Comparison of ENCODE assay signal across 25 cellular contexts in genomic region chr18:75304678-75305557, GRCh38.
DNase-seq lines count a peak whose midpoint lies in the region; ATAC-seq, FAIRE-seq and TF ChIP-seq lines count a peak whose summit lies in the region.
"Had no signal": no experiment of that assay in that cellular context is flagged by ENCODE, and none has a peak within 500 bp of the region (broad histone marks: within the 10 kb centered on the region; RNA-seq: fewer than 3 reads in every experiment).

No MANE protein-coding gene starts in this region.

- SMC1A ChIA-PET in GM12878 (lab: Charles Lee; ENCODE audit: uncharacterized antibody, unreplicated experiment), result no interaction called here

- H2AFZ ChIP-seq in GM23338, result peak overlapping the region; percentile 14; the same call in 1 of the 2 replicates
- H2AFZ ChIP-seq in GM12878 (ENCODE audit: control insufficient read depth, low read depth, low read length), result no peak overlapping the region

- no TSS peak for BruUV-seq in GM12878 (replicated peaks; lab: Mats Ljungman, UMichigan)

- H3K79me2 ChIP-seq in GM23338 (replicated peaks; ENCODE audit: insufficient read depth) (no peaks in the 10 kb centered on the region), GM12878 (ENCODE audit: control insufficient read depth, insufficient read depth, low read length) (no peaks in the 10 kb centered on the region)

- FAIRE-seq in GM12878 (lab: Jason Lieb, UNC) (no peak), H54 (lab: Jason Lieb, UNC) (no peak)
- FAIRE-seq: GM12892, GM18507, H1, HTR-8/SVneo had no signal

- H3K36me3 ChIP-seq in GM23338 (ENCODE audit: insufficient read depth) (no peaks in the 10 kb centered on the region), GM12878 (ENCODE audit: control insufficient read depth in 2 of 2, insufficient read depth in 2 of 2, low read length in 1 of 2) (no peaks in the 10 kb centered on the region), lung (ENCODE audit: control insufficient read depth in 2 of 2, insufficient read depth in 2 of 2, low read length in 2 of 2) (no peaks in the 10 kb centered on the region), thyroid gland (no peaks in the 10 kb centered on the region)
- H3K36me3 ChIP-seq: BLaER1 treated with 17β-estradiol and CSF1 and Interleukin-3, amounts not matched to agents 10 nM and 100 nM had no signal

- POLR2A ChIA-PET in GM12878 (lab: Charles Lee), result no interaction called here

- no peaks in the 10 kb centered on the region for H3K4me1 Mint-ChIP-seq in GM23338
- H3K4me1 Mint-ChIP-seq: CD4-positive, CD25-positive, alpha-beta regulatory T cell; CD8-positive, alpha-beta memory T cell had no signal

- H3K9me2 ChIP-seq in GM23338 (ENCODE audit: insufficient read depth), result no peaks in the 10 kb centered on the region; the same call in 1 of the 2 replicates

- no peak for TF ChIP-seq RAD21 in GM12878 (IDR thresholded peaks at IDR 0.05; ENCODE audit: insufficient read depth, low read depth, low read length)

- intact Hi-C loops in GM12878 (cut with micrococcal nuclease; ENCODE audit: unreplicated experiment) (no loop called here), thyroid gland (cut with DNase I) (no loop called here)

- no peaks in the 10 kb centered on the region; the same call in 2 of the 3 replicates for H3K36me3 Mint-ChIP-seq in GM23338 (ENCODE audit: low read depth)
- H3K36me3 Mint-ChIP-seq: CD4-positive, CD25-positive, alpha-beta regulatory T cell had no signal

- no peaks in the 10 kb centered on the region for H3K9me3 ChIP-seq in GM12878 (replicated peaks; ENCODE audit: control insufficient read depth, insufficient read depth, low read length)
- peaks cover 0 to 6% of the 10 kb centered on the region in 2 donors for H3K9me3 ChIP-seq in lung (ENCODE audit: control insufficient read depth in 2 of 2, insufficient read depth in 1 of 2, low read length in 1 of 2)
- H3K9me3 ChIP-seq in thyroid gland, result no peaks in the 10 kb centered on the region

- 60% methylated on average over 27 of the region's 27 CpGs for WGBS in GM12878 (ENCODE audit: insufficient coverage, insufficient replicate concordance, low lambda C conversion rate, missing lambda C conversion rate)
- 87 to 88% methylated on average over 27 of the region's 27 CpGs for WGBS in lung, 2 donors
- 87 to 88% methylated on average over 27 of the region's 27 CpGs for WGBS in thyroid gland, 2 donors

- H4K20me1 ChIP-seq in GM23338 (replicated peaks; ENCODE audit: insufficient read depth) (no peaks in the 10 kb centered on the region), GM12878 (ENCODE audit: control insufficient read depth, insufficient read depth) (no peaks in the 10 kb centered on the region)
- H4K20me1 ChIP-seq: BLaER1 treated with 17β-estradiol and CSF1 and Interleukin-3, amounts not matched to agents 10 nM and 100 nM had no signal

- no peak overlapping the region for H3K4me2 ChIP-seq in GM23338
- H3K4me2 ChIP-seq in GM12878 (ENCODE audit: control insufficient read depth, insufficient read depth), result no peak overlapping the region
- H3K4me2 ChIP-seq: BLaER1 treated with 17β-estradiol and CSF1 and Interleukin-3, amounts not matched to agents 10 nM and 100 nM had no signal

- H3K4me1 ChIP-seq in GM23338 (ENCODE audit: insufficient read depth) (no peaks in the 10 kb centered on the region), GM12878 (ENCODE audit: control insufficient read depth, insufficient read depth, low read length) (no peaks in the 10 kb centered on the region), lung (ENCODE audit: control insufficient read depth in 2 of 2, insufficient read depth in 2 of 2, low read length in 2 of 2) (no peaks in the 10 kb centered on the region), thyroid gland (no peaks in the 10 kb centered on the region)
- H3K4me1 ChIP-seq: BLaER1 treated with 17β-estradiol and CSF1 and Interleukin-3, amounts not matched to agents 10 nM and 100 nM had no signal

- no peak overlapping the region for H3K4me3 Mint-ChIP-seq in GM23338
- H3K4me3 Mint-ChIP-seq: B cell; CD8-positive, alpha-beta memory T cell; HFFc6 had no signal

- H3K4me3 ChIP-seq in GM23338, result no peak overlapping the region
- no peak overlapping the region for H3K4me3 ChIP-seq in GM12878
- H3K4me3 ChIP-seq in lung, result no peak overlapping the region
- no peak overlapping the region for H3K4me3 ChIP-seq in thyroid gland (replicated peaks in 1 of 3)
- H3K4me3 ChIP-seq: BLaER1 treated with 17β-estradiol and CSF1 and Interleukin-3, amounts not matched to agents 10 nM and 100 nM had no signal

- peaks cover 2% of the 10 kb centered on the region for H3K27me3 Mint-ChIP-seq in GM23338 (ENCODE audit: insufficient read depth, low read depth, poor library complexity)

- H3K27ac ChIP-seq in GM23338 (ENCODE audit: low read depth), result no peak overlapping the region
- H3K27ac ChIP-seq in GM12878 (ENCODE audit: control insufficient read depth, insufficient read depth), result no peak overlapping the region
- H3K27ac ChIP-seq in lung (ENCODE audit: low read depth in 1 of 2, low read length in 1 of 2), result no peak overlapping the region
- no peak overlapping the region for H3K27ac ChIP-seq in thyroid gland
- H3K27ac ChIP-seq: BLaER1 treated with 17β-estradiol and CSF1 and Interleukin-3, amounts not matched to agents 10 nM and 100 nM had no signal

- H3F3A ChIP-seq in GM23338 (replicated peaks; ENCODE audit: low read depth), result no peaks in the 10 kb centered on the region

- no peak for TF ChIP-seq CTCF in GM23338 (conservative IDR thresholded peaks at IDR 0.05; ENCODE audit: low read depth in 2 of 2)
- TF ChIP-seq CTCF in GM12878 (IDR thresholded peaks at IDR 0.05 in 2 of 3, conservative IDR thresholded peaks at IDR 0.05 in 1 of 3; ENCODE audit: control insufficient read depth in 2 of 3, extremely low read depth in 1 of 3, insufficient read depth in 1 of 3, low read depth in 3 of 3, low read length in 3 of 3), result no peak
- no peak for TF ChIP-seq CTCF in lung (IDR thresholded peaks at IDR 0.05; ENCODE audit: control extremely low read depth, extremely low read depth)
- TF ChIP-seq CTCF in thyroid gland (IDR thresholded peaks at IDR 0.05), result no peak

- H3K27me3 ChIP-seq in GM23338 (ENCODE audit: insufficient read depth) (no peaks in the 10 kb centered on the region), GM12878 (replicated peaks in 1 of 2; ENCODE audit: control insufficient read depth in 2 of 2, insufficient read depth in 2 of 2, low read length in 1 of 2) (no peaks in the 10 kb centered on the region), lung (ENCODE audit: control insufficient read depth, insufficient read depth) (no peaks in the 10 kb centered on the region), thyroid gland (no peaks in the 10 kb centered on the region)
- H3K27me3 ChIP-seq: BLaER1 treated with 17β-estradiol and CSF1 and Interleukin-3, amounts not matched to agents 10 nM and 100 nM had no signal

- no peak overlapping the region for H3K9ac ChIP-seq in GM12878 (ENCODE audit: control insufficient read depth, insufficient read depth, low read length)
- H3K9ac ChIP-seq: BLaER1 treated with 17β-estradiol and CSF1 and Interleukin-3, amounts not matched to agents 10 nM and 100 nM had no signal

- CTCF ChIA-PET in GM12878 (lab: Yijun Ruan, JAX), result no interaction called here

- TF ChIP-seq POLR2A in GM12878 (IDR thresholded peaks at IDR 0.05; ENCODE audit: low read depth, low read length) (no peak), thyroid gland (IDR thresholded peaks at IDR 0.05) (no peak), H54 (IDR thresholded peaks at IDR 0.05; ENCODE audit: low read depth, low read length) (no peak)

- peaks cover 8% of the 10 kb centered on the region for H3K9me3 Mint-ChIP-seq in GM23338

- in situ Hi-C loops in GM12878 (cut with MboI), result no loop called here

- RAD21 ChIA-PET in GM12878 (lab: Charles Lee; ENCODE audit: unreplicated experiment), result no interaction called here

- DNase-seq in CD1c-positive myeloid dendritic cell (ENCODE audit: extremely low spot score), result peak; percentile 25
- no peak for DNase-seq in GM23338 (ENCODE audit: low spot score)
- no peak for DNase-seq in GM12878 (ENCODE audit: low read depth, low spot score)
- peak; percentile 24 for DNase-seq in lung (ENCODE audit: low spot score)
- DNase-seq in thyroid gland, result no peak
- no peak for DNase-seq in H54 (ENCODE audit: insufficient read length, low spot score)
- no peak for DNase-seq in stimulated activated CD4-positive, alpha-beta T cell treated with anti-CD3 and anti-CD28 coated beads, Interleukin-2, amount 100 ng/mL, for 24 hours
- DNase-seq: CD4-positive, CD25-positive, alpha-beta regulatory T cell; CD8-positive, alpha-beta memory T cell; COR-L47; DMS 273 treated with DMSO at 0.1 percent for 48 hours; DMS53; DND-41; EL; HFFc6; IMR-90; KBM-7 had no signal

- no peak for ATAC-seq in GM23338
- no peak for ATAC-seq in GM12878
- ATAC-seq in lung (ENCODE audit: insufficient read depth, low FRiP score), result no peak
- no peak for ATAC-seq in HG02763 (IDR thresholded peaks at IDR 0.05; ENCODE audit: unreplicated experiment)
- ATAC-seq: HCT116 had no signal

- no peak overlapping the region for H3K27ac Mint-ChIP-seq in GM23338
- H3K27ac Mint-ChIP-seq: B cell; CD4-positive, CD25-positive, alpha-beta regulatory T cell; CD8-positive, alpha-beta memory T cell; HFFc6 had no signal

- no peak for TF ChIP-seq EP300 in GM12878 (IDR thresholded peaks at IDR 0.05; ENCODE audit: borderline replicate concordance in 1 of 2, control insufficient read depth in 1 of 2, low read depth in 2 of 2, low read length in 2 of 2)

TF ChIP-seq in GM23338, 12 proteins besides CTCF, POLR2A, EP300 and RAD21 (continues in another document):
- no peak for TF ChIP-seq STAT1 (IDR thresholded peaks at IDR 0.05; ENCODE audit: unreplicated experiment)

TF ChIP-seq in GM12878, 131 proteins besides CTCF, POLR2A, EP300 and RAD21 (continues in another document):
- TF ChIP-seq MEF2A (IDR thresholded peaks at IDR 0.05; ENCODE audit: insufficient read depth, low read depth, low read length) (no peak), CEBPB (IDR thresholded peaks at IDR 0.05; ENCODE audit: borderline replicate concordance in 1 of 2, low read depth in 2 of 2, low read length in 2 of 2) (no peak)

Comparison
In these comparisons a context has a peak if more than half of its experiments do, and no peak if none do; other contexts are left out.
1. DNase-seq: peak in CD1c-positive myeloid dendritic cell (single experiment) and lung (single experiment); none in GM23338 (single experiment), GM12878 (single experiment), thyroid gland (0 of 2), H54 (single experiment) and stimulated activated CD4-positive, alpha-beta T cell treated with anti-CD3 and anti-CD28 coated beads, Interleukin-2, amount 100 ng/mL, for 24 hours (0 of 2).